ENCODE assay signal across 8 cellular contexts in the genomic region with DNA sequence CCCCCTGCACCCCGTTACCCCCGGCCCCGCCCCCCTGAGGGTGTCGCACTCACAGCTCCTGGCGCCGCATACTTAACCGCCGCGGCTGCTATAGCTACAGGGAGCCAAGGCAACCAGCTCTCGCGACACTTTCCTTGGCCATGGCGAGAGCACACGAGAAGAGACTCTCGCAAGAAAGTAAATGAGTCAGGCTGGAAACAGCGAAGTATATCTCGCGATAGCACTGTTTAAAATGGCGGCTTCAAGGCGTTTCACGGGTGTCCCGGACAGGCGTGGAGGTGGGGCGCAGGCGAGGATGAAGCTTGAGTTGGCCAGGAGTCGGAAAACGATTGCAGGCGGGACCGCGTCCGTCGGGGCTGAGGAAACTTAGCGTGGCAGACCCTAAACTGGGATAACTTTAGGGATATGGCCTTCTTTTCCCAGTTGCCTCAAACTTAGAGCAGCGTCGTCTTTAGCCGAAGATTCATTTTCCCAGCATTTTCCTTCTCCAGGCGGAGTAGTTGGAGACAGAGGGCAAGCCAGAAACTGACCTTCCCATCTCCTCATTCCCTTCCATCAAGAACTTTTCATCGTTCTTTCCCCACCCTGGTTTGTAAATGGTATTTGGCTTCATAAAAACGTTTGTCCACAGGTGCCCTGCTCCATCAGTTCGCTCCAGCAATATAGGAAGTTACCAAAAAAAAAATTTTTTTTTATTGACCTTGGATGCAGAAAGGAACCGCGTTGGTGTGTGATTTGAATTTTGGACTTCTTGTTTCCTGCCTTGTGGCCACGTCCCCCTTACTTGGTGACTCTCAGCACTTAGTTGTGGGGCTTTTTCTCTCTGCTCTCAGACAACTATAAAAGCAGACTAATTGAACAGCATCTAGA. TPM values are rescaled to one million over a fixed set of nuclear protein-coding genes. Genes with fewer than 3 reads are reported as not detected.
DNase-seq lines count a peak whose midpoint lies in the region; ATAC-seq and TF ChIP-seq lines count a peak whose summit lies in the region.

No MANE protein-coding gene starts in this region.

- H3K79me2 ChIP-seq in mammary epithelial cell (ENCODE audit: insufficient read depth, low read length): peaks cover 14% of the 10 kb centered on the region

- H3K36me3 ChIP-seq in mammary epithelial cell (ENCODE audit: insufficient read depth, low read length): no peaks in the 10 kb centered on the region

- peak overlapping the region; percentile 98 for H3K9ac ChIP-seq in mammary epithelial cell (ENCODE audit: insufficient read depth, low read length)

- CTCF ChIA-PET in mammary epithelial cell (lab: Charles Lee; ENCODE audit: low non-redundant PET): no interaction called here

- in situ Hi-C loops in ACHN (cut with HindIII; ENCODE audit: low pct_ligation_motif_present, low pct_unique_long_range_greater_than_20kb, low sequenced_read_pairs) (no loop called here), mammary epithelial cell (cut with MboI; ENCODE audit: low sequenced_read_pairs in 2 of 2) (no loop called here)

- H3K4me3 ChIP-seq in mammary epithelial cell (replicated peaks in 1 of 3; ENCODE audit: insufficient read depth in 1 of 3, low read depth in 2 of 3, low read length in 3 of 3): peak overlapping the region; percentile 93 to 95 (median 93)
- H3K4me3 ChIP-seq in skin epidermis: peak overlapping the region; percentile 65 to 98 (median 79)

- TF ChIP-seq CTCF in VCaP (conservative IDR thresholded peaks at IDR 0.05) (no peak), mammary epithelial cell (conservative IDR thresholded peaks at IDR 0.05 in 1 of 2, IDR thresholded peaks at IDR 0.05 in 1 of 2; ENCODE audit: extremely low read depth in 1 of 2, insufficient read depth in 1 of 2, low read depth in 1 of 2, low read length in 2 of 2) (no peak)

- TSS peak; percentile 88 for BruUV-seq in mammary epithelial cell (replicated peaks; lab: Mats Ljungman, UMichigan)

- 2% methylated on average over 36 of the region's 42 CpGs for WGBS in mammary epithelial cell (ENCODE audit: low coverage, missing lambda C conversion rate)

- peak; percentile 95 for ATAC-seq in GM18870 (IDR thresholded peaks at IDR 0.05; ENCODE audit: unreplicated experiment)
- ATAC-seq in HG03108 (IDR thresholded peaks at IDR 0.05; ENCODE audit: unreplicated experiment): peak; percentile 97

- no peaks in the 10 kb centered on the region for H4K20me1 ChIP-seq in mammary epithelial cell (ENCODE audit: insufficient read depth, low read length)

- H3K9me3 ChIP-seq in mammary epithelial cell (replicated peaks; ENCODE audit: insufficient read depth, low read length): no peaks in the 10 kb centered on the region

- peaks cover 6% of the 10 kb centered on the region for H3K4me1 ChIP-seq in mammary epithelial cell (ENCODE audit: insufficient read depth, low read length)

- intact Hi-C loops in mammary epithelial cell (cut with micrococcal nuclease): loop anchor here (1.0 to 2.0 kb wide), 2 partner anchors 25 to 97 kb away; no protein-coding TSS in a partner anchor

- peak overlapping the region; percentile 80 for H3K27ac ChIP-seq in VCaP
- peak overlapping the region; percentile 89 for H3K27ac ChIP-seq in mammary epithelial cell (ENCODE audit: insufficient read depth, low read depth, low read length)
- H3K27ac ChIP-seq in skin epidermis: peak overlapping the region; percentile 49 to 93 (median 87)

- dilution Hi-C loops in mammary epithelial cell (cut with HindIII; ENCODE audit: low sequenced_read_pairs): no loop called here

- H3K27me3 ChIP-seq in mammary epithelial cell (ENCODE audit: insufficient read depth, low read length): no peaks in the 10 kb centered on the region

- H3K4me2 ChIP-seq in mammary epithelial cell (ENCODE audit: insufficient read depth, low read depth, low read length): peak overlapping the region; percentile 87

- DNase-seq in ACHN (peak; percentile 100), NCI-H2171 treated with DMSO at 0.1 percent for 48 hours (lab: John Stamatoyannopoulos, UW) (peak; percentile 92), mammary epithelial cell (peak; percentile 96), iPS-NIHi11 (ENCODE audit: low spot score) (peak; percentile 98)

- H2AFZ ChIP-seq in mammary epithelial cell (ENCODE audit: low read depth, low read length): peak overlapping the region; percentile 100

RNA-seq across cellular contexts. Expression of a gene that starts 15.2 kb away (rescaled TPM):
- total RNA-seq in mammary epithelial cell: under 1 TPM in 1 of 2 donors, not detected in 1; 0.50 TPM
- not detected for polyA plus RNA-seq in mammary epithelial cell
- polyA minus RNA-seq in mammary epithelial cell: not detected

RNA-seq across cellular contexts. Expression of a gene that starts 29.7 kb away (rescaled TPM):
- total RNA-seq in mammary epithelial cell: not detected
- not detected for polyA plus RNA-seq in mammary epithelial cell
- not detected for polyA minus RNA-seq in mammary epithelial cell

RNA-seq across cellular contexts. Expression of a gene that starts 35.0 kb away (rescaled TPM):
- 10 to 100 TPM; 11.0 to 30.8 TPM for total RNA-seq in mammary epithelial cell
- polyA plus RNA-seq in mammary epithelial cell: 10.0 TPM
- polyA minus RNA-seq in mammary epithelial cell: 20.9 TPM

Comparison
In these comparisons a context has a peak if more than half of its experiments do, and no peak if none do; other contexts are left out.
1. Peak in every context shown above with its lines: DNase-seq, ATAC-seq, H3K4me3 ChIP-seq and H3K27ac ChIP-seq.